ENCODE assay signal across 12 cellular contexts in genomic region chr14:54106802-54107377, GRCh38.
A peak's percentile ranks its signal among the peaks of the same experiment; 100 is the strongest.
DNase-seq lines count a peak whose midpoint lies in the region; ATAC-seq, FAIRE-seq and TF ChIP-seq lines count a peak whose summit lies in the region.
"Had no signal": no experiment of that assay in that cellular context is flagged by ENCODE, and none has a peak within 500 bp of the region (broad histone marks: within the 10 kb centered on the region; RNA-seq: fewer than 3 reads in every experiment).

No MANE protein-coding gene starts in this region.

- dilution Hi-C loops in endothelial cell of umbilical vein (cut with MboI; ENCODE audit: extremely low pct_ligation_motif_present, low sequenced_read_pairs) = no loop called here

- no peaks in the 10 kb centered on the region for H3K36me3 Mint-ChIP-seq in Calu3 (ENCODE audit: insufficient read depth, unreplicated experiment)
- H3K36me3 Mint-ChIP-seq in neural progenitor cell = no peaks in the 10 kb centered on the region
- H3K36me3 Mint-ChIP-seq: stimulated activated naive B cell treated with anti-CD40 and anti-IgM and Interleukin-4, amounts not matched to agents 10 μg/mL and 1 μg/mL and 100 μg/mL, for 72 hours had no signal

- H3F3A ChIP-seq in neural progenitor cell (ENCODE audit: low read depth) = no peaks in the 10 kb centered on the region

- H3K9me3 ChIP-seq in endothelial cell of umbilical vein (replicated peaks; ENCODE audit: control insufficient read depth, insufficient read depth, low read length) (no peaks in the 10 kb centered on the region), neural progenitor cell (ENCODE audit: low read depth) (no peaks in the 10 kb centered on the region)
- H3K9me3 ChIP-seq: Peyer's patch had no signal

- no peaks in the 10 kb centered on the region for H3K36me3 ChIP-seq in endothelial cell of umbilical vein (ENCODE audit: control insufficient read depth in 2 of 2, extremely low read depth in 1 of 2, insufficient read depth in 2 of 2, low read length in 2 of 2)
- no peaks in the 10 kb centered on the region for H3K36me3 ChIP-seq in neural progenitor cell
- H3K36me3 ChIP-seq: Peyer's patch had no signal

- H3K27me3 Mint-ChIP-seq in Calu3 (ENCODE audit: unreplicated experiment) (no peaks in the 10 kb centered on the region), neural progenitor cell (ENCODE audit: insufficient read depth, low read depth) (no peaks in the 10 kb centered on the region)

- peaks cover 41% of the 10 kb centered on the region for H3K4me1 ChIP-seq in endothelial cell of umbilical vein (ENCODE audit: control insufficient read depth, extremely low read depth, insufficient read depth, low read length)
- H3K4me1 ChIP-seq in neural progenitor cell = no peaks in the 10 kb centered on the region
- H3K4me1 ChIP-seq: Peyer's patch had no signal

- H3K27ac ChIP-seq in endothelial cell of umbilical vein (ENCODE audit: insufficient read depth, low read depth, low read length) (peak overlapping the region; percentile 42), neural progenitor cell (no peak overlapping the region)
- H3K27ac ChIP-seq: Peyer's patch, VCaP had no signal

- peak overlapping the region; percentile 30 for H3K27ac Mint-ChIP-seq in Calu3 (ENCODE audit: unreplicated experiment)
- no peak overlapping the region for H3K27ac Mint-ChIP-seq in neural progenitor cell
- H3K27ac Mint-ChIP-seq: stimulated activated naive B cell treated with anti-CD40 and anti-IgM and Interleukin-4, amounts not matched to agents 10 μg/mL and 1 μg/mL and 100 μg/mL, for 72 hours had no signal

- DNase-seq in Calu3 = peak; percentile 11
- peak; percentile 71 for DNase-seq in M059J (ENCODE audit: low read depth)
- DNase-seq in endothelial cell of umbilical vein (ENCODE audit: low read depth, low spot score) = no peak
- peak; percentile 24 for DNase-seq in neural progenitor cell (ENCODE audit: low spot score)
- no peak for DNase-seq in SW480 (ENCODE audit: low spot score)
- DNase-seq: nucleus accumbens; Peyer's patch; stimulated activated naive B cell treated with anti-CD40 and anti-IgM and Interleukin-4, amounts not matched to agents 10 μg/mL and 1 μg/mL and 100 μg/mL, for 72 hours had no signal

- TF ChIP-seq POLR2A in endothelial cell of umbilical vein (IDR thresholded peaks at IDR 0.05; ENCODE audit: low read depth, low read length) = no peak

- H3K4me1 Mint-ChIP-seq in Calu3 (ENCODE audit: low read depth, unreplicated experiment) = peaks cover 41% of the 10 kb centered on the region
- H3K4me1 Mint-ChIP-seq in neural progenitor cell = peaks cover 3% of the 10 kb centered on the region
- H3K4me1 Mint-ChIP-seq: stimulated activated naive B cell treated with anti-CD40 and anti-IgM and Interleukin-4, amounts not matched to agents 10 μg/mL and 1 μg/mL and 100 μg/mL, for 72 hours had no signal

- H3K4me3 Mint-ChIP-seq in Calu3 (ENCODE audit: low read depth, unreplicated experiment) (peak overlapping the region; percentile 3), neural progenitor cell (no peak overlapping the region)
- H3K4me3 Mint-ChIP-seq: stimulated activated naive B cell treated with anti-CD40 and anti-IgM and Interleukin-4, amounts not matched to agents 10 μg/mL and 1 μg/mL and 100 μg/mL, for 72 hours had no signal

- H3K9me3 Mint-ChIP-seq in Calu3 (ENCODE audit: low read depth, unreplicated experiment) (no peaks in the 10 kb centered on the region), neural progenitor cell (no peaks in the 10 kb centered on the region)
- H3K9me3 Mint-ChIP-seq: stimulated activated naive B cell treated with anti-CD40 and anti-IgM and Interleukin-4, amounts not matched to agents 10 μg/mL and 1 μg/mL and 100 μg/mL, for 72 hours had no signal

- TF ChIP-seq CTCF in Calu3 (IDR thresholded peaks at IDR 0.05; ENCODE audit: unreplicated experiment) (no peak), endothelial cell of umbilical vein (IDR thresholded peaks at IDR 0.05; ENCODE audit: extremely low read depth in 1 of 2, insufficient read depth in 1 of 2, low read depth in 1 of 2, low read length in 2 of 2) (no peak), neural progenitor cell (IDR thresholded peaks at IDR 0.05) (no peak)

- FAIRE-seq in endothelial cell of umbilical vein (lab: Jason Lieb, UNC) = no peak

- intact Hi-C loops in Calu3 (cut with micrococcal nuclease; ENCODE audit: unreplicated experiment) (loop anchor here (5.0 to 10.0 kb wide), 3 partner anchors 60 to 152 kb away; partner anchors contain the start of gene BMP4), endothelial cell of umbilical vein (cut with micrococcal nuclease) (loop anchor here (5.0 to 10.0 kb wide), 2 partner anchors 740 to 952 kb away; partner anchors contain the start of gene DDHD1)

- H3K9me1 ChIP-seq in endothelial cell of umbilical vein (replicated peaks; ENCODE audit: control insufficient read depth, extremely low read depth, insufficient read depth, low read length) = no peaks in the 10 kb centered on the region

- peak overlapping the region; percentile 5 for H3K9ac ChIP-seq in endothelial cell of umbilical vein (replicated peaks; ENCODE audit: extremely low read depth, insufficient read depth, low read length)
- H3K9ac ChIP-seq in neural progenitor cell = no peak overlapping the region

- H3K27me3 ChIP-seq in endothelial cell of umbilical vein (ENCODE audit: control insufficient read depth in 2 of 2, insufficient read depth in 2 of 2, low read length in 2 of 2) (no peaks in the 10 kb centered on the region), neural progenitor cell (no peaks in the 10 kb centered on the region)
- H3K27me3 ChIP-seq: Peyer's patch had no signal

- H3K79me2 ChIP-seq in endothelial cell of umbilical vein (ENCODE audit: control insufficient read depth, insufficient read depth, low read length) = no peaks in the 10 kb centered on the region
- H3K79me2 ChIP-seq in neural progenitor cell (ENCODE audit: low read depth) = no peaks in the 10 kb centered on the region

- BruUV-seq in Calu3 (replicated peaks; lab: Mats Ljungman, UMichigan) = no TSS peak
- BruUV-seq in endothelial cell of umbilical vein (replicated peaks; lab: Mats Ljungman, UMichigan) = no TSS peak

- no peak for ATAC-seq in HG02870 (IDR thresholded peaks at IDR 0.05; ENCODE audit: unreplicated experiment)
- no peak for ATAC-seq in HG03565 (IDR thresholded peaks at IDR 0.05; ENCODE audit: unreplicated experiment)
- ATAC-seq in HG03571 (IDR thresholded peaks at IDR 0.05; ENCODE audit: unreplicated experiment) = no peak
- ATAC-seq: stimulated activated naive B cell treated with anti-CD40 and anti-IgM and Interleukin-4, amounts not matched to agents 10 μg/mL and 1 μg/mL and 100 μg/mL, for 72 hours had no signal

- H3K4me3 ChIP-seq in endothelial cell of umbilical vein (replicated peaks in 1 of 3; ENCODE audit: insufficient read depth in 1 of 3, low read depth in 1 of 3, low read length in 3 of 3) = no peak overlapping the region
- H3K4me3 ChIP-seq in neural progenitor cell = no peak overlapping the region
- H3K4me3 ChIP-seq: Peyer's patch had no signal

- peak overlapping the region; percentile 16 for H3K4me2 ChIP-seq in endothelial cell of umbilical vein (ENCODE audit: insufficient read depth, low read length)
- H3K4me2 ChIP-seq in neural progenitor cell = no peak overlapping the region

- H4K20me1 ChIP-seq in endothelial cell of umbilical vein (replicated peaks; ENCODE audit: control insufficient read depth, extremely low read depth, insufficient read depth, low read length) (no peaks in the 10 kb centered on the region), neural progenitor cell (ENCODE audit: low read depth) (no peaks in the 10 kb centered on the region)

- POLR2A ChIA-PET in endothelial cell of umbilical vein (lab: Charles Lee) = no interaction called here

- H2AFZ ChIP-seq in endothelial cell of umbilical vein (ENCODE audit: low read depth, low read length) (peak overlapping the region; percentile 32), neural progenitor cell (replicated peaks) (peak overlapping the region; percentile 46)

- CTCF ChIA-PET in Calu3 (lab: Charles Lee) = interaction anchor here (1.4 kb wide), 1 partner anchor 68 kb away, joined by 4 read pairs; no protein-coding TSS in a partner anchor
- CTCF ChIA-PET in endothelial cell of umbilical vein (lab: Charles Lee) = interaction anchor here (0.6 to 3.5 kb wide), 3 partner anchors 14 to 68 kb away, joined by 3 to 12 read pairs (median 4); no protein-coding TSS in a partner anchor

TF ChIP-seq in endothelial cell of umbilical vein, 7 proteins besides CTCF, POLR2A, EP300 and RAD21:
- no peak for TF ChIP-seq MYC (IDR thresholded peaks at IDR 0.05; ENCODE audit: low read depth, low read length)
- TF ChIP-seq MAX (IDR thresholded peaks at IDR 0.05; ENCODE audit: insufficient read depth, insufficient read length) = no peak
- TF ChIP-seq JUN (IDR thresholded peaks at IDR 0.05; ENCODE audit: borderline replicate concordance, insufficient read depth, insufficient read length, low read depth) = no peak
- no peak for TF ChIP-seq POLR2AphosphoS5 (IDR thresholded peaks at IDR 0.05; ENCODE audit: insufficient read depth, low read depth, low read length)
- no peak for TF ChIP-seq FOS (IDR thresholded peaks at IDR 0.05; ENCODE audit: borderline replicate concordance, insufficient read depth, low read length)
- no peak for TF ChIP-seq EZH2 (IDR thresholded peaks at IDR 0.05; ENCODE audit: borderline replicate concordance, low read depth, low read length, severe bottlenecking)
- no peak for TF ChIP-seq GATA2 (IDR thresholded peaks at IDR 0.05; ENCODE audit: insufficient read depth, insufficient read length, low read depth, low read length)

Comparison
In these comparisons a context has a peak if more than half of its experiments do, and no peak if none do; other contexts are left out.
1. DNase-seq: peak in Calu3 (single experiment), M059J (single experiment) and neural progenitor cell (single experiment); none in endothelial cell of umbilical vein (single experiment) and SW480 (single experiment).